Comparison of ENCODE assay signal across 8 cellular contexts in genomic region chr14:23301288-23301968, GRCh38. TPM values are rescaled to one million over a fixed set of nuclear protein-coding genes. Genes with fewer than 3 reads are reported as not detected.
A peak's percentile ranks its signal among the peaks of the same experiment; 100 is the strongest.
DNase-seq lines count a peak whose midpoint lies in the region; ATAC-seq, FAIRE-seq and TF ChIP-seq lines count a peak whose summit lies in the region.

No MANE protein-coding gene starts in this region.

- ATAC-seq in HG02840 (IDR thresholded peaks at IDR 0.05; ENCODE audit: low FRiP score, unreplicated experiment): peak; percentile 83

- H3K27ac ChIP-seq in adrenal gland (peak overlapping the region; percentile 88 to 99 (median 97)), left ventricle myocardium inferior (replicated peaks) (peak overlapping the region; percentile 99), prostate gland (peak overlapping the region; percentile 98 to 99), urinary bladder (ENCODE audit: low read depth) (peak overlapping the region; percentile 98)

- peak overlapping the region in 2 of 4 donors; percentile 47 to 64 for H3K4me3 ChIP-seq in adrenal gland
- peak overlapping the region; percentile 86 for H3K4me3 ChIP-seq in left ventricle myocardium inferior
- peak overlapping the region; percentile 63 to 78 for H3K4me3 ChIP-seq in prostate gland
- H3K4me3 ChIP-seq in urinary bladder (ENCODE audit: low read depth, low read length): peak overlapping the region; percentile 52

- FAIRE-seq in GM12892 (lab: Jason Lieb, UNC): peak; percentile 91

- H3K27me3 ChIP-seq in adrenal gland (no peaks in the 10 kb centered on the region), left ventricle myocardium inferior (ENCODE audit: low read depth) (no peaks in the 10 kb centered on the region), prostate gland (replicated peaks; ENCODE audit: insufficient read depth) (no peaks in the 10 kb centered on the region)

- 0 to 5% (median 0%) methylated on average over 10 to 87 of the region's 87 CpGs for WGBS in adrenal gland, 4 donors
- WGBS in prostate gland: under 1% methylated on average over 62 of the region's 87 CpGs
- under 1% methylated on average over 87 of the region's 87 CpGs for WGBS in urinary bladder

- H3K36me3 ChIP-seq in adrenal gland (replicated peaks in 1 of 2): peaks cover 0 to 5% of the 10 kb centered on the region in 2 donors
- peaks cover 12% of the 10 kb centered on the region for H3K36me3 ChIP-seq in left ventricle myocardium inferior
- no peaks in the 10 kb centered on the region for H3K36me3 ChIP-seq in prostate gland
- H3K36me3 ChIP-seq in urinary bladder (ENCODE audit: insufficient read depth): no peaks in the 10 kb centered on the region

- H3K4me1 ChIP-seq in adrenal gland (replicated peaks in 1 of 2): peaks cover 21 to 26% of the 10 kb centered on the region in 2 donors
- peaks cover 62% of the 10 kb centered on the region for H3K4me1 ChIP-seq in left ventricle myocardium inferior
- H3K4me1 ChIP-seq in prostate gland (replicated peaks): no peaks in the 10 kb centered on the region
- no peaks in the 10 kb centered on the region for H3K4me1 ChIP-seq in urinary bladder (ENCODE audit: insufficient read depth)

- intact Hi-C loops in adrenal gland (cut with DNase I) (no loop called here), left ventricle myocardium inferior (cut with micrococcal nuclease) (no loop called here), prostate gland (cut with DNase I) (loop anchor here (10.0 kb wide), 1 partner anchor 177 kb away; no protein-coding TSS in a partner anchor)

- peak; percentile 39 to 92 (median 72) for TF ChIP-seq CTCF in adrenal gland (IDR thresholded peaks at IDR 0.05)
- TF ChIP-seq CTCF in left ventricle myocardium inferior (IDR thresholded peaks at IDR 0.05; ENCODE audit: borderline replicate concordance): peak; percentile 83
- TF ChIP-seq CTCF in prostate gland (IDR thresholded peaks at IDR 0.05): peak; percentile 87 to 97 (median 93)

- DNase-seq in GM12892 (ENCODE audit: insufficient read length): peak; percentile 96
- peak; percentile 98 for DNase-seq in NCI-H1417 treated with DMSO at 0.1 percent for 48 hours (lab: John Stamatoyannopoulos, UW)
- DNase-seq in SW480 (ENCODE audit: low spot score): peak; percentile 96
- DNase-seq in adrenal gland: peak; percentile 97 to 99 (median 98)
- peak; percentile 98 for DNase-seq in left ventricle myocardium inferior
- DNase-seq in prostate gland (ENCODE audit: low spot score): peak; percentile 97

- no peaks in the 10 kb centered on the region for H3K9me3 ChIP-seq in adrenal gland (replicated peaks in 1 of 3)
- H3K9me3 ChIP-seq in left ventricle myocardium inferior (replicated peaks): no peaks in the 10 kb centered on the region
- H3K9me3 ChIP-seq in prostate gland: no peaks in the 10 kb centered on the region

- TF ChIP-seq POLR2A in GM12892 (IDR thresholded peaks at IDR 0.05; ENCODE audit: low read depth, low read length) (no peak), adrenal gland (IDR thresholded peaks at IDR 0.05) (peak; percentile 58 to 76), prostate gland (IDR thresholded peaks at IDR 0.05) (peak; percentile 74)

RNA-seq across cellular contexts. Expression of gene PPP1R3E, which starts 1.2 kb away (rescaled TPM):
- polyA plus RNA-seq in GM12892 (2012; ENCODE audit: missing spikeins): 19.0 TPM
- total RNA-seq in adrenal gland (10 to 100 TPM in 4 of 8 donors, 1 to 10 TPM in 4; 2.2 to 16.6 (median 11.1) TPM), left ventricle myocardium inferior (9.0 TPM), prostate gland (10 to 100 TPM in 1 of 2 donors, 1 to 10 TPM in 1; 4.9 to 20.2 TPM), urinary bladder (8.6 TPM)
- polyA plus RNA-seq in adrenal gland (10 to 100 TPM; 16.8 to 82.8 (median 29.1) TPM), urinary bladder (9.8 TPM)

RNA-seq across cellular contexts. Expression of gene BCL2L2, which starts 5.2 kb away (rescaled TPM):
- polyA plus RNA-seq in GM12892 (2012; ENCODE audit: missing spikeins): 11.7 TPM
- total RNA-seq in adrenal gland (10 to 100 TPM; 28.6 to 51.8 (median 40.4) TPM), left ventricle myocardium inferior (37.5 TPM), prostate gland (10 to 100 TPM; 45.4 to 87.3 TPM), urinary bladder (19.2 TPM)
- polyA plus RNA-seq in adrenal gland (10 to 100 TPM; 16.8 to 54.6 (median 44.6) TPM), urinary bladder (118 TPM)

RNA-seq across cellular contexts. Expression of gene HOMEZ, which starts 15.5 kb away (rescaled TPM):
- 8.5 TPM for polyA plus RNA-seq in GM12892 (2012; ENCODE audit: missing spikeins)
- total RNA-seq in adrenal gland (10 to 100 TPM in 4 of 8 donors, 1 to 10 TPM in 4; 4.7 to 14.8 (median 10.2) TPM), left ventricle myocardium inferior (9.1 TPM), prostate gland (10 to 100 TPM; 15.3 to 22.0 TPM), urinary bladder (7.9 TPM)
- polyA plus RNA-seq in adrenal gland (10 to 100 TPM in 1 of 3 donors, 1 to 10 TPM in 2; 4.5 to 15.0 (median 4.8) TPM), urinary bladder (12.4 TPM)

RNA-seq across cellular contexts. Expression of gene PABPN1, which starts 19.8 kb away (rescaled TPM):
- 136 TPM for polyA plus RNA-seq in GM12892 (2012; ENCODE audit: missing spikeins)
- total RNA-seq in adrenal gland (100 to 1,000 TPM in 3 of 8 donors, 10 to 100 TPM in 5; 18.3 to 200 (median 74.2) TPM), left ventricle myocardium inferior (71.2 TPM), prostate gland (100 to 1,000 TPM in 1 of 2 donors, 10 to 100 TPM in 1; 62.7 to 113 TPM), urinary bladder (52.0 TPM)
- polyA plus RNA-seq in adrenal gland (100 to 1,000 TPM in 2 of 3 donors, 10 to 100 TPM in 1; 97.8 to 632 (median 331) TPM), urinary bladder (84.0 TPM)

RNA-seq across cellular contexts. Expression of gene SLC22A17, which starts 51.3 kb away (rescaled TPM):
- polyA plus RNA-seq in GM12892 (2012; ENCODE audit: missing spikeins): not detected
- total RNA-seq in adrenal gland (10 to 100 TPM; 11.8 to 76.1 (median 25.0) TPM), left ventricle myocardium inferior (9.7 TPM), prostate gland (100 to 1,000 TPM; 207 to 351 TPM), urinary bladder (30.5 TPM)
- polyA plus RNA-seq in adrenal gland (100 to 1,000 TPM in 1 of 3 donors, 10 to 100 TPM in 2; 14.5 to 121 (median 53.9) TPM), urinary bladder (40.8 TPM)
